In the genomic region with DNA sequence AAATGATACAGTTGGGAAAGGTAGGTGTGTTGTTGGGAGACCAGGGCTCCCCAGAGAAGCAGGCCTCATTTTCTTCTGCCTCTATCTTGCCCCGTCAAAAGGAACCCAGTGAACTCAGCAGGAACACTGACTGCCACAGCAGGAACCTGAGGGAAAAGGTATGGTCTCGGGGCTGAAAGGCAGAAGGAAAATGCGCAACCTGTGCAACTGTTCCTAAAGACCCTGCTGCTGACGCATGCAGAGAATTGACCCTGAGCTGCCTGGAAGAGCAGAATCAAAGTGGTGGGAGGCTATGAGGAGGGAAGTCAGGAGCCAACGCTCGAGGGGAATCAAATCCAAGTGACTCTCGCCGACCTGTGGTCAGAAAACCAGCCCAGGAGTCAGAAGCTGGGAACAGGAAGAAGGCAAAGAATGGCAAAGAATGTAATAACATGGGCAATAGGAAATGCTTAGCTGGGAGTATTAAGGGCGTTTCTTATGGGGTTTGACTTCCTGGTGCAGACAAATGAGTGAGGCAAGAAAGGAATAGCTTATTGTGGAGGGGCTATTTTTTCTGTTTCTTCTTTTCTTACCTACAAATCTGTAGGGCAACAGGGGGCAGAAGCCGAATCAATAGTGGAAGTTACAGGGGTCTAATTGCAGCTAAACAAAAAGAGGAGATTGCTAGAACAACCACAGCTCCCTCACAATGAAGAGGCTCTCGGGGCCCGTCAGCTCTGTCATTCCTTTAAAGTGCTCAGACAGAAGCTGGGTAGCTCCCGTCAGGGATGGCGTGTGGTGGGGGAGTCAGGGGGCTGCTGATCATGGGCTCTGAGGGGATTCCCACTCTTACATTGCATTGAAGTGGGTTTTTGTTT, we compare ENCODE assay signal across 1 cellular context.
TF ChIP-seq lines count a peak whose summit lies in the region.

No MANE protein-coding gene starts in this region.

TF ChIP-seq in endothelial cell of umbilical vein, 7 proteins besides CTCF, POLR2A, EP300 and RAD21:
- TF ChIP-seq GATA2 (IDR thresholded peaks at IDR 0.05; ENCODE audit: insufficient read depth, insufficient read length, low read depth, low read length) = no peak
- no peak for TF ChIP-seq JUN (IDR thresholded peaks at IDR 0.05; ENCODE audit: borderline replicate concordance, insufficient read depth, insufficient read length, low read depth)
- no peak for TF ChIP-seq FOS (IDR thresholded peaks at IDR 0.05; ENCODE audit: borderline replicate concordance, insufficient read depth, low read length)
- TF ChIP-seq, protein P1, sequence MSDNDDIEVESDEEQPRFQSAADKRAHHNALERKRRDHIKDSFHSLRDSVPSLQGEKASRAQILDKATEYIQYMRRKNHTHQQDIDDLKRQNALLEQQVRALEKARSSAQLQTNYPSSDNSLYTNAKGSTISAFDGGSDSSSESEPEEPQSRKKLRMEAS (IDR thresholded peaks at IDR 0.05; ENCODE audit: insufficient read depth, insufficient read length) = no peak
- TF ChIP-seq MYC (IDR thresholded peaks at IDR 0.05; ENCODE audit: low read depth, low read length) = no peak
- TF ChIP-seq EZH2 (IDR thresholded peaks at IDR 0.05; ENCODE audit: borderline replicate concordance, low read depth, low read length, severe bottlenecking) = no peak
- TF ChIP-seq POLR2AphosphoS5 (IDR thresholded peaks at IDR 0.05; ENCODE audit: insufficient read depth, low read depth, low read length) = no peak
